ENCODE assay signal across 1 cellular context in the genomic region with DNA sequence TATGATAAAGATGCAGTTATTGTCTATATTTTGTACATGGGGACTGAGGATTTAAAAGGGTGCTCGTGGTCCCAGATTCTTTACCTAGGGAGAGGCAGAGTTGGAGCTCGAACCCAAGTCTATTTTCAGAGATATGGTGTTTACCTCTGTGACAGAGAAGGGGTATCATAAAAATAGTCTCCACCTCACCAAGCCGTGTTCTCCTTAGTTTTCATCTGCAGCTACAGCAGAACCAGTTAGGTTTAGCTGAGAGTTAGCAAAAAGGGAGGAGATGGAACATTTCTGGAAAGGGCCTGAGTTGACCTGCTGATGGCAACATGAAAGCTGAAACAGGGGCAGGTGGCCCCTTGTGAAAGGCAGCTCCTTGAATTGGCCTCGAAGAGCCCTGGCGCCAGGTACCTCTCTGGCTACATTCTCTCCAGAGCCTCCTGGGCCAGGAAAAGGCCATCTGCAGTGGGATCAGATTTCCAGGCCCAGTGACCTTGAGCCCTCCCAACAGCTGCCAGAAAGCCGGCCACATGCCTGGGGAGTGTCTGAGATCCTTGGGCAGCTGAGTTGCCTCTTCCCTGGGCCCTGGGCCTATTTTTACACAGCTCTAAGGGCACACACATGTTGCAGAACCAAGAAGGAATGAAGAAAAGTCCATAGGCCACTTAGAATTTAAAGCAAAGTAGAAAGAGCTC.
TF ChIP-seq lines count a peak whose summit lies in the region.

No MANE protein-coding gene starts in this region.

TF ChIP-seq in HepG2, 621 proteins besides CTCF, POLR2A, EP300 and RAD21 (continued from another document):
- TF ChIP-seq, protein P1, sequence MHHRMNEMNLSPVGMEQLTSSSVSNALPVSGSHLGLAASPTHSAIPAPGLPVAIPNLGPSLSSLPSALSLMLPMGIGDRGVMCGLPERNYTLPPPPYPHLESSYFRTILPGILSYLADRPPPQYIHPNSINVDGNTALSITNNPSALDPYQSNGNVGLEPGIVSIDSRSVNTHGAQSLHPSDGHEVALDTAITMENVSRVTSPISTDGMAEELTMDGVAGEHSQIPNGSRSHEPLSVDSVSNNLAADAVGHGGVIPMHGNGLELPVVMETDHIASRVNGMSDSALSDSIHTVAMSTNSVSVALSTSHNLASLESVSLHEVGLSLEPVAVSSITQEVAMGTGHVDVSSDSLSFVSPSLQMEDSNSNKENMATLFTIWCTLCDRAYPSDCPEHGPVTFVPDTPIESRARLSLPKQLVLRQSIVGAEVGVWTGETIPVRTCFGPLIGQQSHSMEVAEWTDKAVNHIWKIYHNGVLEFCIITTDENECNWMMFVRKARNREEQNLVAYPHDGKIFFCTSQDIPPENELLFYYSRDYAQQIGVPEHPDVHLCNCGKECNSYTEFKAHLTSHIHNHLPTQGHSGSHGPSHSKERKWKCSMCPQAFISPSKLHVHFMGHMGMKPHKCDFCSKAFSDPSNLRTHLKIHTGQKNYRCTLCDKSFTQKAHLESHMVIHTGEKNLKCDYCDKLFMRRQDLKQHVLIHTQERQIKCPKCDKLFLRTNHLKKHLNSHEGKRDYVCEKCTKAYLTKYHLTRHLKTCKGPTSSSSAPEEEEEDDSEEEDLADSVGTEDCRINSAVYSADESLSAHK (CRISPR knock-in tag; IDR thresholded peaks at IDR 0.05; ENCODE audit: borderline replicate concordance), result no peak
- TF ChIP-seq HNF4A (CRISPR knock-in tag; IDR thresholded peaks at IDR 0.05) (0 out of 2 replicates have a peak, but pooled peaks have one; percentile 18), SIX1 (CRISPR knock-in tag; IDR thresholded peaks at IDR 0.05; ENCODE audit: borderline replicate concordance) (peak; percentile 85; the same call in 1 of the 2 replicates)
- TF ChIP-seq, protein P2, sequence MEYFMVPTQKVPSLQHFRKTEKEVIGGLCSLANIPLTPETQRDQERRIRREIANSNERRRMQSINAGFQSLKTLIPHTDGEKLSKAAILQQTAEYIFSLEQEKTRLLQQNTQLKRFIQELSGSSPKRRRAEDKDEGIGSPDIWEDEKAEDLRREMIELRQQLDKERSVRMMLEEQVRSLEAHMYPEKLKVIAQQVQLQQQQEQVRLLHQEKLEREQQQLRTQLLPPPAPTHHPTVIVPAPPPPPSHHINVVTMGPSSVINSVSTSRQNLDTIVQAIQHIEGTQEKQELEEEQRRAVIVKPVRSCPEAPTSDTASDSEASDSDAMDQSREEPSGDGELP (IDR thresholded peaks at IDR 0.05; ENCODE audit: borderline replicate concordance, low read depth), result peak; percentile 24; the same call in 1 of the 2 replicates
- TF ChIP-seq, protein P3, sequence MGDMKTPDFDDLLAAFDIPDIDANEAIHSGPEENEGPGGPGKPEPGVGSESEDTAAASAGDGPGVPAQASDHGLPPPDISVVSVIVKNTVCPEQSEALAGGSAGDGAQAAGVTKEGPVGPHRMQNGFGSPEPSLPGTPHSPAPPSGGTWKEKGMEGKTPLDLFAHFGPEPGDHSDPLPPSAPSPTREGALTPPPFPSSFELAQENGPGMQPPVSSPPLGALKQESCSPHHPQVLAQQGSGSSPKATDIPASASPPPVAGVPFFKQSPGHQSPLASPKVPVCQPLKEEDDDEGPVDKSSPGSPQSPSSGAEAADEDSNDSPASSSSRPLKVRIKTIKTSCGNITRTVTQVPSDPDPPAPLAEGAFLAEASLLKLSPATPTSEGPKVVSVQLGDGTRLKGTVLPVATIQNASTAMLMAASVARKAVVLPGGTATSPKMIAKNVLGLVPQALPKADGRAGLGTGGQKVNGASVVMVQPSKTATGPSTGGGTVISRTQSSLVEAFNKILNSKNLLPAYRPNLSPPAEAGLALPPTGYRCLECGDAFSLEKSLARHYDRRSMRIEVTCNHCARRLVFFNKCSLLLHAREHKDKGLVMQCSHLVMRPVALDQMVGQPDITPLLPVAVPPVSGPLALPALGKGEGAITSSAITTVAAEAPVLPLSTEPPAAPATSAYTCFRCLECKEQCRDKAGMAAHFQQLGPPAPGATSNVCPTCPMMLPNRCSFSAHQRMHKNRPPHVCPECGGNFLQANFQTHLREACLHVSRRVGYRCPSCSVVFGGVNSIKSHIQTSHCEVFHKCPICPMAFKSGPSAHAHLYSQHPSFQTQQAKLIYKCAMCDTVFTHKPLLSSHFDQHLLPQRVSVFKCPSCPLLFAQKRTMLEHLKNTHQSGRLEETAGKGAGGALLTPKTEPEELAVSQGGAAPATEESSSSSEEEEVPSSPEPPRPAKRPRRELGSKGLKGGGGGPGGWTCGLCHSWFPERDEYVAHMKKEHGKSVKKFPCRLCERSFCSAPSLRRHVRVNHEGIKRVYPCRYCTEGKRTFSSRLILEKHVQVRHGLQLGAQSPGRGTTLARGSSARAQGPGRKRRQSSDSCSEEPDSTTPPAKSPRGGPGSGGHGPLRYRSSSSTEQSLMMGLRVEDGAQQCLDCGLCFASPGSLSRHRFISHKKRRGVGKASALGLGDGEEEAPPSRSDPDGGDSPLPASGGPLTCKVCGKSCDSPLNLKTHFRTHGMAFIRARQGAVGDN (CRISPR knock-in tag; IDR thresholded peaks at IDR 0.05), result peak; percentile 27
- TF ChIP-seq, protein P4, sequence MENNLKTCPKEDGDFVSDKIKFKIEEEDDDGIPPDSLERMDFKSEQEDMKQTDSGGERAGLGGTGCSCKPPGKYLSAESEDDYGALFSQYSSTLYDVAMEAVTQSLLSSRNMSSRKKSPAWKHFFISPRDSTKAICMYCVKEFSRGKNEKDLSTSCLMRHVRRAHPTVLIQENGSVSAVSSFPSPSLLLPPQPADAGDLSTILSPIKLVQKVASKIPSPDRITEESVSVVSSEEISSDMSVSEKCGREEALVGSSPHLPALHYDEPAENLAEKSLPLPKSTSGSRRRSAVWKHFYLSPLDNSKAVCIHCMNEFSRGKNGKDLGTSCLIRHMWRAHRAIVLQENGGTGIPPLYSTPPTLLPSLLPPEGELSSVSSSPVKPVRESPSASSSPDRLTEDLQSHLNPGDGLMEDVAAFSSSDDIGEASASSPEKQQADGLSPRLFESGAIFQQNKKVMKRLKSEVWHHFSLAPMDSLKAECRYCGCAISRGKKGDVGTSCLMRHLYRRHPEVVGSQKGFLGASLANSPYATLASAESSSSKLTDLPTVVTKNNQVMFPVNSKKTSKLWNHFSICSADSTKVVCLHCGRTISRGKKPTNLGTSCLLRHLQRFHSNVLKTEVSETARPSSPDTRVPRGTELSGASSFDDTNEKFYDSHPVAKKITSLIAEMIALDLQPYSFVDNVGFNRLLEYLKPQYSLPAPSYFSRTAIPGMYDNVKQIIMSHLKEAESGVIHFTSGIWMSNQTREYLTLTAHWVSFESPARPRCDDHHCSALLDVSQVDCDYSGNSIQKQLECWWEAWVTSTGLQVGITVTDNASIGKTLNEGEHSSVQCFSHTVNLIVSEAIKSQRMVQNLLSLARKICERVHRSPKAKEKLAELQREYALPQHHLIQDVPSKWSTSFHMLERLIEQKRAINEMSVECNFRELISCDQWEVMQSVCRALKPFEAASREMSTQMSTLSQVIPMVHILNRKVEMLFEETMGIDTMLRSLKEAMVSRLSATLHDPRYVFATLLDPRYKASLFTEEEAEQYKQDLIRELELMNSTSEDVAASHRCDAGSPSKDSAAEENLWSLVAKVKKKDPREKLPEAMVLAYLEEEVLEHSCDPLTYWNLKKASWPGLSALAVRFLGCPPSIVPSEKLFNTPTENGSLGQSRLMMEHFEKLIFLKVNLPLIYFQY (CRISPR knock-in tag; IDR thresholded peaks at IDR 0.05; ENCODE audit: borderline replicate concordance), result peak; percentile 61; the same call in 1 of the 2 replicates
